9 cellular contexts compared by ENCODE assay signal in genomic region chr2:120867290-120868231, GRCh38.
DNase-seq lines count a peak whose midpoint lies in the region; ATAC-seq and TF ChIP-seq lines count a peak whose summit lies in the region.
"Had no signal": no experiment of that assay in that cellular context is flagged by ENCODE, and none has a peak within 500 bp of the region (broad histone marks: within the 10 kb centered on the region; RNA-seq: fewer than 3 reads in every experiment).

No MANE protein-coding gene starts in this region.

- H3K4me1 ChIP-seq in left ventricle myocardium inferior, result peaks cover 21% of the 10 kb centered on the region

- peak; percentile 87 for DNase-seq in ELR (ENCODE audit: low read depth)
- peak; percentile 80 for DNase-seq in amniotic epithelial cell (ENCODE audit: low read depth)
- DNase-seq in left ventricle myocardium inferior, result peak; percentile 76
- peak; percentile 94 for DNase-seq in posterior vena cava (ENCODE audit: low spot score)
- no peak for DNase-seq in naive thymus-derived CD8-positive, alpha-beta T cell
- DNase-seq in NOMO-1 (lab: John Stamatoyannopoulos, UW; ENCODE audit: unreplicated experiment in 2 of 2), result no peak
- no peak for DNase-seq in activated naive CD4-positive, alpha-beta T cell treated with anti-CD3 and anti-CD28 coated beads, Interleukin-2, amount 50 U/mL, for 72 hours (ENCODE audit: low spot score in 2 of 2)

- peak overlapping the region; percentile 88 for H3K27ac ChIP-seq in left ventricle myocardium inferior (replicated peaks)

- peaks cover 0 to 11% (median 4%) of the 10 kb centered on the region in 4 donors for H3K4me1 Mint-ChIP-seq in naive thymus-derived CD8-positive, alpha-beta T cell

- peaks cover 0 to 2% (median 0%) of the 10 kb centered on the region in 3 donors for H3K36me3 Mint-ChIP-seq in naive thymus-derived CD8-positive, alpha-beta T cell
- H3K36me3 Mint-ChIP-seq in activated naive CD4-positive, alpha-beta T cell treated with anti-CD3 and anti-CD28 coated beads, Interleukin-2, amount 50 U/mL, for 72 hours, result no peaks in the 10 kb centered on the region

- H3K27ac Mint-ChIP-seq in naive thymus-derived CD8-positive, alpha-beta T cell, result no peak overlapping the region
- no peak overlapping the region for H3K27ac Mint-ChIP-seq in activated naive CD4-positive, alpha-beta T cell treated with anti-CD3 and anti-CD28 coated beads, Interleukin-2, amount 50 U/mL, for 72 hours
- H3K27ac Mint-ChIP-seq: dendritic cell treated with granulocyte-macrophage colony-stimulating factor and Interleukin-4, amounts not matched to agents 40 ng/mL and 50 ng/mL, for 4 days had no signal

- peaks cover 15 to 44% (median 35%) of the 10 kb centered on the region in 5 donors for H3K27me3 Mint-ChIP-seq in naive thymus-derived CD8-positive, alpha-beta T cell

- TF ChIP-seq CTCF in left ventricle myocardium inferior (IDR thresholded peaks at IDR 0.05; ENCODE audit: borderline replicate concordance), result no peak

- H3K9me3 Mint-ChIP-seq in naive thymus-derived CD8-positive, alpha-beta T cell, result peaks cover 0 to 2% (median 0%) of the 10 kb centered on the region in 9 donors
- H3K9me3 Mint-ChIP-seq in activated naive CD4-positive, alpha-beta T cell treated with anti-CD3 and anti-CD28 coated beads, Interleukin-2, amount 50 U/mL, for 72 hours, result no peaks in the 10 kb centered on the region
- H3K9me3 Mint-ChIP-seq: dendritic cell treated with granulocyte-macrophage colony-stimulating factor and Interleukin-4, amounts not matched to agents 40 ng/mL and 50 ng/mL, for 4 days had no signal

- peak overlapping the region; percentile 63 for H3K4me3 ChIP-seq in left ventricle myocardium inferior

- ATAC-seq in naive thymus-derived CD8-positive, alpha-beta T cell, result no peak
- no peak for ATAC-seq in GM19328 (IDR thresholded peaks at IDR 0.05; ENCODE audit: unreplicated experiment)
- no peak for ATAC-seq in activated naive CD4-positive, alpha-beta T cell treated with anti-CD3 and anti-CD28 coated beads, Interleukin-2, amount 50 U/mL, for 72 hours

- POLR2A ChIA-PET in naive thymus-derived CD8-positive, alpha-beta T cell (lab: Charles Lee), result no interaction called here

- H3K36me3 ChIP-seq in left ventricle myocardium inferior, result no peaks in the 10 kb centered on the region

- intact Hi-C loops in left ventricle myocardium inferior (cut with micrococcal nuclease), result no loop called here
- intact Hi-C loops in posterior vena cava (cut with DNase I), result loop anchor here (5.0 to 10.0 kb wide), 2 partner anchors 130 to 133 kb away; partner anchors contain the start of gene GLI2 (in 2 of the 2)

- no peaks in the 10 kb centered on the region for H3K9me3 ChIP-seq in left ventricle myocardium inferior (replicated peaks)

- peak overlapping the region in 2 of 10 donors; percentile 13 to 27 for H3K4me3 Mint-ChIP-seq in naive thymus-derived CD8-positive, alpha-beta T cell
- H3K4me3 Mint-ChIP-seq: dendritic cell treated with granulocyte-macrophage colony-stimulating factor and Interleukin-4, amounts not matched to agents 40 ng/mL and 50 ng/mL, for 4 days had no signal

- peaks cover 41% of the 10 kb centered on the region for H3K27me3 ChIP-seq in left ventricle myocardium inferior (ENCODE audit: low read depth)

Comparison
In these comparisons a context has a peak if more than half of its experiments do, and no peak if none do; other contexts are left out.
1. DNase-seq: peak in ELR (single experiment), amniotic epithelial cell (single experiment), left ventricle myocardium inferior (single experiment) and posterior vena cava (single experiment); none in naive thymus-derived CD8-positive, alpha-beta T cell (0 of 10), NOMO-1 (0 of 2) and activated naive CD4-positive, alpha-beta T cell treated with anti-CD3 and anti-CD28 coated beads, Interleukin-2, amount 50 U/mL, for 72 hours (0 of 2).